Comparison of ENCODE assay signal across 1 cellular context in the genomic region with DNA sequence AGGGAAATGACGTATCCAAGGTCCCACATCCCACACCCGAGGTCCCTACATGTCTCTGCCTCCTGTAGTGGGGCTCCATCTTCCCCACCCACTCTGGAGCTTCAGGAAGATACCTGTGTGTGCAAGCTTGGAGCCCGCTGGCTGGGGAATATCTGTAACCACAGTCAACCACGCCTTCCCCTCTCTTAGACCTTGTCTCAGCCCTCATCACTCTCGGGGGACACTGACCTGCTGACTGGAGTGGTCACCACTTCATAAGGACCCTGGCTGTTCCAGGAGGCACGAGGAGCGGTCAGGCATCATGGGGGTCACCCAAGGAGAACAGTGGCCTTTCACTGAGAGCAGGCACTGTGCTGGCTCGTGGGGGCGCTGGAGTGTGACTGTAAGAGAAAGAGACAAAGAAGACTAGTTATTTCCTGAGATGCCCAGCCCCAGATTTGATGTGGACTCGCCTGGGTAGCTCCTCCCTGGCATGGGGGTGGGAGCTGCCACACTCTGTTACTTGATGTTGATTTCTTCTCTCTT.
TF ChIP-seq lines count a peak whose summit lies in the region.

No MANE protein-coding gene starts in this region.

TF ChIP-seq in IMR-90, 13 proteins besides CTCF, POLR2A, EP300 and RAD21 (continued from another document):
- TF ChIP-seq NFE2L2 (IDR thresholded peaks at IDR 0.05; ENCODE audit: low read depth, low read length) (no peak), CEBPB (IDR thresholded peaks at IDR 0.05; ENCODE audit: low read depth, low read length) (no peak), FOS (IDR thresholded peaks at IDR 0.05; ENCODE audit: low read depth, low read length) (no peak), MXI1 (IDR thresholded peaks at IDR 0.05; ENCODE audit: borderline replicate concordance, low read depth, low read length) (no peak), RCOR1 (IDR thresholded peaks at IDR 0.05; ENCODE audit: insufficient replicate concordance, low read length) (no peak), RFX5 (IDR thresholded peaks at IDR 0.05; ENCODE audit: low read depth, low read length) (no peak), BHLHE40 (IDR thresholded peaks at IDR 0.05; ENCODE audit: low read depth, low read length) (no peak), MAZ (IDR thresholded peaks at IDR 0.05; ENCODE audit: borderline replicate concordance, low read depth, low read length) (no peak), SMC3 (IDR thresholded peaks at IDR 0.05; ENCODE audit: low read depth, low read length) (no peak), MAFK (IDR thresholded peaks at IDR 0.05; ENCODE audit: low read depth, low read length) (no peak)
- TF ChIP-seq, protein P1, sequence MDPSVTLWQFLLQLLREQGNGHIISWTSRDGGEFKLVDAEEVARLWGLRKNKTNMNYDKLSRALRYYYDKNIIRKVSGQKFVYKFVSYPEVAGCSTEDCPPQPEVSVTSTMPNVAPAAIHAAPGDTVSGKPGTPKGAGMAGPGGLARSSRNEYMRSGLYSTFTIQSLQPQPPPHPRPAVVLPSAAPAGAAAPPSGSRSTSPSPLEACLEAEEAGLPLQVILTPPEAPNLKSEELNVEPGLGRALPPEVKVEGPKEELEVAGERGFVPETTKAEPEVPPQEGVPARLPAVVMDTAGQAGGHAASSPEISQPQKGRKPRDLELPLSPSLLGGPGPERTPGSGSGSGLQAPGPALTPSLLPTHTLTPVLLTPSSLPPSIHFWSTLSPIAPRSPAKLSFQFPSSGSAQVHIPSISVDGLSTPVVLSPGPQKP (IDR thresholded peaks at IDR 0.05; ENCODE audit: borderline replicate concordance, low read depth, low read length): no peak
- TF ChIP-seq, protein P2, sequence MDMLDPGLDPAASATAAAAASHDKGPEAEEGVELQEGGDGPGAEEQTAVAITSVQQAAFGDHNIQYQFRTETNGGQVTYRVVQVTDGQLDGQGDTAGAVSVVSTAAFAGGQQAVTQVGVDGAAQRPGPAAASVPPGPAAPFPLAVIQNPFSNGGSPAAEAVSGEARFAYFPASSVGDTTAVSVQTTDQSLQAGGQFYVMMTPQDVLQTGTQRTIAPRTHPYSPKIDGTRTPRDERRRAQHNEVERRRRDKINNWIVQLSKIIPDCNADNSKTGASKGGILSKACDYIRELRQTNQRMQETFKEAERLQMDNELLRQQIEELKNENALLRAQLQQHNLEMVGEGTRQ (IDR thresholded peaks at IDR 0.05; ENCODE audit: low read depth, low read length): no peak
